In the genomic region with DNA sequence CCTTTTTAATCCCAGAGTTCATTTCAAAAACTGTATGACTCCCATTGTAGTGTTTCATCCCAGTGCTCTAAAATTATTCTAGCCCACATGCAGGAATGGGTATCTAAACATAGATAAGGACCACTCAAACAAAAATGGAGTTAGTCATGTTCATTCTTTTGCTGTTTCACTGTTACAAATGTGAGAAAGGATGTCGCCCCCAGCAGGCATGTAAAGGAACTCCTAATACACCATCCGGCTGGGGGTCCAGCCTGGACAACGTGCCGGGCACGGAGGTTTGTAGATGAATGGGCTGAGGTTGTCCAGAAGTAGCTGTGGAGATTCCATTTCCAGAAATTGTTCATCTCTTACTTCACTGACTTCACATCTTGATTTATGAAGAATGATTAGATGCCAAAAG, we compare ENCODE assay signal across 13 cellular contexts.
DNase-seq lines count a peak whose midpoint lies in the region; ATAC-seq, FAIRE-seq and TF ChIP-seq lines count a peak whose summit lies in the region.
"Had no signal": no experiment of that assay in that cellular context is flagged by ENCODE, and none has a peak within 500 bp of the region (broad histone marks: within the 10 kb centered on the region; RNA-seq: fewer than 3 reads in every experiment).

No MANE protein-coding gene starts in this region.

- no peaks in the 10 kb centered on the region for H3K27me3 ChIP-seq in H1 (replicated peaks in 1 of 4; ENCODE audit: control insufficient read depth in 3 of 4, extremely low read depth in 1 of 4, insufficient read depth in 3 of 4, low read length in 3 of 4)

- no peak overlapping the region for H3K14ac ChIP-seq in H1 (ENCODE audit: insufficient read length)

- POLR2A ChIA-PET in activated CD4-positive, alpha-beta memory T cell treated with anti-CD3 and anti-CD28 coated beads, Interleukin-2, amount 10 ng/mL, durations not matched to agents 7 days and 5 days (lab: Charles Lee), result no interaction called here
- POLR2A ChIA-PET in activated CD4-positive, alpha-beta memory T cell treated with anti-CD3 and anti-CD28 coated beads for 36 hours (lab: Charles Lee), result no interaction called here
- POLR2A ChIA-PET in H1 (lab: Charles Lee; ENCODE audit: partially characterized antibody), result no interaction called here

- DNase-seq in activated CD4-positive, alpha-beta memory T cell treated with anti-CD3 and anti-CD28 coated beads, Interleukin-2, amount 10 ng/mL, durations not matched to agents 7 days and 5 days, result peak; percentile 4
- no peak for DNase-seq in activated CD4-positive, alpha-beta memory T cell treated with anti-CD3 and anti-CD28 coated beads for 36 hours
- peak; percentile 31 for DNase-seq in NCI-H146 (lab: John Stamatoyannopoulos, UW)
- peak in 1 of 2 experiments; percentile 46 for DNase-seq in H1 (ENCODE audit: low read depth in 1 of 2, low spot score in 2 of 2)
- no peak for DNase-seq in retinal pigment epithelial cell (ENCODE audit: low read depth)
- no peak for DNase-seq in sciatic nerve (ENCODE audit: low spot score)
- no peak for DNase-seq in mucosa of descending colon
- DNase-seq: aorta; CD4-positive, CD25-positive, alpha-beta regulatory T cell; NCI-H1930; stimulated activated CD4-positive, alpha-beta T cell treated with anti-CD3 and anti-CD28 coated beads, Interleukin-1b, Interleukin-23, amount 100 ng/mL, for 48 hours had no signal

- H3K4me1 Mint-ChIP-seq in activated CD4-positive, alpha-beta memory T cell treated with anti-CD3 and anti-CD28 coated beads, Interleukin-2, amount 10 ng/mL, durations not matched to agents 7 days and 5 days, result peaks cover 3% of the 10 kb centered on the region
- H3K4me1 Mint-ChIP-seq in activated CD4-positive, alpha-beta memory T cell treated with anti-CD3 and anti-CD28 coated beads for 36 hours (ENCODE audit: low read depth), result no peaks in the 10 kb centered on the region
- H3K4me1 Mint-ChIP-seq: CD4-positive, CD25-positive, alpha-beta regulatory T cell had no signal

- no peaks in the 10 kb centered on the region for H3K79me2 ChIP-seq in H1 (ENCODE audit: control insufficient read depth in 1 of 2, insufficient read depth in 2 of 2, low read length in 2 of 2)

- no peak overlapping the region for H4K5ac ChIP-seq in H1 (ENCODE audit: insufficient read length, low read depth, low read length)

- H2AK5ac ChIP-seq in H1 (ENCODE audit: low read depth, low read length), result no peak overlapping the region

- TF ChIP-seq EP300 in H1 (IDR thresholded peaks at IDR 0.05; ENCODE audit: borderline replicate concordance in 1 of 2, low read depth in 2 of 2, low read length in 2 of 2), result no peak

- H3K36me3 Mint-ChIP-seq in activated CD4-positive, alpha-beta memory T cell treated with anti-CD3 and anti-CD28 coated beads, Interleukin-2, amount 10 ng/mL, durations not matched to agents 7 days and 5 days (ENCODE audit: low read depth), result no peaks in the 10 kb centered on the region
- no peaks in the 10 kb centered on the region for H3K36me3 Mint-ChIP-seq in activated CD4-positive, alpha-beta memory T cell treated with anti-CD3 and anti-CD28 coated beads for 36 hours
- H3K36me3 Mint-ChIP-seq: CD4-positive, CD25-positive, alpha-beta regulatory T cell had no signal

- CTCF ChIA-PET in activated CD4-positive, alpha-beta memory T cell treated with anti-CD3 and anti-CD28 coated beads, Interleukin-2, amount 10 ng/mL, durations not matched to agents 7 days and 5 days (lab: Charles Lee), result no interaction called here
- CTCF ChIA-PET in activated CD4-positive, alpha-beta memory T cell treated with anti-CD3 and anti-CD28 coated beads for 36 hours (lab: Charles Lee), result interaction anchor here (1.1 kb wide), 1 partner anchor 29 kb away, joined by 6 read pairs; no protein-coding TSS in a partner anchor
- CTCF ChIA-PET in H1 (lab: Charles Lee; ENCODE audit: partially characterized antibody), result interaction anchor here (0.6 to 1.9 kb wide), 8 partner anchors 8 to 776 kb away, joined by 3 to 11 read pairs (median 4); no protein-coding TSS in a partner anchor

- H3K23me2 ChIP-seq in H1 (ENCODE audit: low read depth, low read length), result no peaks in the 10 kb centered on the region; the same call in 1 of the 2 replicates

- no peak overlapping the region for H2AFZ ChIP-seq in H1 (ENCODE audit: low read length)

- no peak overlapping the region for H3K56ac ChIP-seq in H1 (replicated peaks; ENCODE audit: insufficient read length, low read depth, low read length)

- no peak overlapping the region for H3K23ac ChIP-seq in H1 (ENCODE audit: insufficient read length)

- TF ChIP-seq CTCF in H1 (IDR thresholded peaks at IDR 0.05; ENCODE audit: control extremely low read depth in 1 of 3, insufficient read depth in 1 of 3, low read depth in 1 of 3, low read length in 3 of 3) (peak; percentile 36 to 60 (median 40)), retinal pigment epithelial cell (conservative IDR thresholded peaks at IDR 0.05; ENCODE audit: low read depth, low read length) (peak; percentile 54), mucosa of descending colon (IDR thresholded peaks at IDR 0.05) (no peak)

- H4K20me1 ChIP-seq in H1 (replicated peaks in 1 of 2; ENCODE audit: control insufficient read depth in 1 of 2, insufficient read depth in 2 of 2, low read length in 2 of 2), result no peaks in the 10 kb centered on the region

- no peak overlapping the region for H4K8ac ChIP-seq in H1 (ENCODE audit: extremely low read depth, insufficient read depth, low read length)

- no peak overlapping the region for H2BK120ac ChIP-seq in H1 (replicated peaks; ENCODE audit: low read depth, low read length)

- H2BK20ac ChIP-seq in H1 (ENCODE audit: low read length), result no peak overlapping the region

- ATAC-seq in GM18861 (IDR thresholded peaks at IDR 0.05; ENCODE audit: unreplicated experiment), result no peak
- ATAC-seq in sciatic nerve, result no peak
- no peak for ATAC-seq in mucosa of descending colon

- H3K27ac ChIP-seq in H1 (ENCODE audit: low read depth, low read length), result no peak overlapping the region

- 68% methylated on average over 5 of the region's 5 CpGs; no CpG with 5 or more reads in 1 of the 2 experiments for WGBS in H1 (ENCODE audit: extremely low coverage in 1 of 2, insufficient coverage in 1 of 2, insufficient read length in 1 of 2, insufficient replicate concordance in 2 of 2, low coverage in 1 of 2, low lambda C conversion rate in 2 of 2, missing lambda C conversion rate in 1 of 2), 2 experiments

- no peaks in the 10 kb centered on the region for H3K36me3 ChIP-seq in H1 (ENCODE audit: control insufficient read depth in 2 of 4, insufficient read depth in 4 of 4, low read length in 3 of 4)
- no peaks in the 10 kb centered on the region for H3K36me3 ChIP-seq in mucosa of descending colon (ENCODE audit: low read depth)

- no peak overlapping the region for H3K4me2 ChIP-seq in H1 (ENCODE audit: insufficient read depth in 1 of 2, low read depth in 2 of 2, low read length in 2 of 2)

- no peak overlapping the region for H3K27ac Mint-ChIP-seq in activated CD4-positive, alpha-beta memory T cell treated with anti-CD3 and anti-CD28 coated beads, Interleukin-2, amount 10 ng/mL, durations not matched to agents 7 days and 5 days
- H3K27ac Mint-ChIP-seq in activated CD4-positive, alpha-beta memory T cell treated with anti-CD3 and anti-CD28 coated beads for 36 hours, result no peak overlapping the region
- H3K27ac Mint-ChIP-seq: CD4-positive, CD25-positive, alpha-beta regulatory T cell had no signal

- FAIRE-seq in H1 (lab: Jason Lieb, UNC), result no peak
- FAIRE-seq: H54 had no signal

- H3K18ac ChIP-seq in H1 (ENCODE audit: extremely low read depth, low read length), result no peak overlapping the region

- H3K4me3 ChIP-seq in H1 (ENCODE audit: extremely low read depth in 1 of 4, insufficient read depth in 2 of 4, low read depth in 3 of 4, low read length in 4 of 4), result no peak overlapping the region
- no peak overlapping the region for H3K4me3 ChIP-seq in retinal pigment epithelial cell (ENCODE audit: low read length)
- no peak overlapping the region for H3K4me3 ChIP-seq in mucosa of descending colon

- H3K9me3 Mint-ChIP-seq in activated CD4-positive, alpha-beta memory T cell treated with anti-CD3 and anti-CD28 coated beads, Interleukin-2, amount 10 ng/mL, durations not matched to agents 7 days and 5 days, result no peaks in the 10 kb centered on the region
- H3K9me3 Mint-ChIP-seq in activated CD4-positive, alpha-beta memory T cell treated with anti-CD3 and anti-CD28 coated beads for 36 hours, result no peaks in the 10 kb centered on the region

- no peak overlapping the region for H2BK15ac ChIP-seq in H1 (ENCODE audit: low read length)

- H2BK5ac ChIP-seq in H1 (ENCODE audit: low read depth, low read length), result no peak overlapping the region

- H2BK12ac ChIP-seq in H1 (ENCODE audit: low read depth, low read length), result no peak overlapping the region

- no peaks in the 10 kb centered on the region for H3K27me3 Mint-ChIP-seq in activated CD4-positive, alpha-beta memory T cell treated with anti-CD3 and anti-CD28 coated beads, Interleukin-2, amount 10 ng/mL, durations not matched to agents 7 days and 5 days
- H3K27me3 Mint-ChIP-seq in activated CD4-positive, alpha-beta memory T cell treated with anti-CD3 and anti-CD28 coated beads for 36 hours, result peaks cover 6% of the 10 kb centered on the region

- no peaks in the 10 kb centered on the region for H3K9me3 ChIP-seq in H1 (ENCODE audit: insufficient read depth in 2 of 2, low read depth in 1 of 2, low read length in 1 of 2)
- H3K9me3 ChIP-seq in mucosa of descending colon, result no peaks in the 10 kb centered on the region

- no peak for TF ChIP-seq POLR2A in H1 (IDR thresholded peaks at IDR 0.05; ENCODE audit: control extremely low read depth in 1 of 2, low read depth in 2 of 2, low read length in 2 of 2)

- H3K4ac ChIP-seq in H1 (replicated peaks; ENCODE audit: insufficient read length, low read depth, low read length), result no peak overlapping the region

- TF ChIP-seq RAD21 in H1 (IDR thresholded peaks at IDR 0.05 in 1 of 2, conservative IDR thresholded peaks at IDR 0.05 in 1 of 2; ENCODE audit: low read depth in 2 of 2, low read length in 2 of 2), result peak; percentile 30 to 49; a peak in 3 of 4 replicates

- no peak overlapping the region for H3K9ac ChIP-seq in H1 (replicated peaks in 1 of 4; ENCODE audit: extremely low read depth in 1 of 4, low read depth in 3 of 4, low read length in 3 of 4)

- no peak overlapping the region for H3K4me3 Mint-ChIP-seq in activated CD4-positive, alpha-beta memory T cell treated with anti-CD3 and anti-CD28 coated beads, Interleukin-2, amount 10 ng/mL, durations not matched to agents 7 days and 5 days
- H3K4me3 Mint-ChIP-seq in activated CD4-positive, alpha-beta memory T cell treated with anti-CD3 and anti-CD28 coated beads for 36 hours, result no peak overlapping the region
- H3K4me3 Mint-ChIP-seq: CD4-positive, CD25-positive, alpha-beta regulatory T cell had no signal

- H3K4me1 ChIP-seq in H1 (replicated peaks in 1 of 4; ENCODE audit: control insufficient read depth in 3 of 4, insufficient read depth in 4 of 4, low read length in 3 of 4), result no peaks in the 10 kb centered on the region
- H3K4me1 ChIP-seq in mucosa of descending colon (ENCODE audit: low read depth), result no peaks in the 10 kb centered on the region

- intact Hi-C loops in activated CD4-positive, alpha-beta memory T cell treated with anti-CD3 and anti-CD28 coated beads for 36 hours (cut with micrococcal nuclease), result no loop called here
- intact Hi-C loops in sciatic nerve (cut with DNase I) (no loop called here), mucosa of descending colon (cut with DNase I, micrococcal nuclease) (no loop called here)

- H3K79me1 ChIP-seq in H1 (ENCODE audit: low read depth, low read length), result no peaks in the 10 kb centered on the region

- no peak overlapping the region for H4K91ac ChIP-seq in H1 (replicated peaks; ENCODE audit: insufficient read length, low read length)

Comparison
In these comparisons a context has a peak if more than half of its experiments do, and no peak if none do; other contexts are left out.
1. DNase-seq: peak in activated CD4-positive, alpha-beta memory T cell treated with anti-CD3 and anti-CD28 coated beads, Interleukin-2, amount 10 ng/mL, durations not matched to agents 7 days and 5 days (single experiment) and NCI-H146 (single experiment); none in activated CD4-positive, alpha-beta memory T cell treated with anti-CD3 and anti-CD28 coated beads for 36 hours (single experiment), retinal pigment epithelial cell (single experiment), sciatic nerve (single experiment) and mucosa of descending colon (0 of 3).